Comparison of ENCODE assay signal across 1 cellular context in the genomic region with DNA sequence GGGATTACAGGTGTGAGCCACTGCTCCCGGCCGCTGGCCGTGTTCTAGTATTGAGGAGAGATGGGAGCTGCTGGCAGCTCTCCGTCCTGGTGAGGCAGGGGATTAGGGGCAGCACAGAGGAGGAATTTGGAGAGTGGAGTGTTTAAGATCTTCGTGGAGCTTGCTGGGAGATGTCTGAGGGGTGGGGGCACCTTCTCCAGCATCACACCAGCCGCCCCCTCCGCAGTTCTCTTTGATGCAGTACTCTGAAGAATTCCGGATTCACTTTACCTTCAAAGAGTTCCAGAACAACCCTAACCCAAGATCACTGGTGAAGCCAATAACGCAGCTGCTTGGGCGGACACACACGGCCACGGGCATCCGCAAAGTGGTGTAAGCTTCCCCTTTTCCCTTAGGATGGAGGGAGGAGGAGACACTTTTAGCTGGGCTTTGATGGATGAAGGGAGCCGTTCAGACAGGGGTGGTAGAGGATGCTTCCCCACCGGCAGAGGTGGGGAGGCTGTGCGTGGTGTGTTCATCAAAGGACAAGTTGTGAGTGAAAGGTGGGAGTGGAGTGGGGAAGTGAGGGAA.
TF ChIP-seq lines count a peak whose summit lies in the region.

No MANE protein-coding gene starts in this region.

TF ChIP-seq in H1, 55 proteins besides CTCF, POLR2A, EP300 and RAD21:
- no peak for TF ChIP-seq TEAD4 (IDR thresholded peaks at IDR 0.05; ENCODE audit: low read depth, low read length)
- TF ChIP-seq GTF2F1 (IDR thresholded peaks at IDR 0.05; ENCODE audit: borderline replicate concordance, low read depth, low read length), result no peak
- TF ChIP-seq ZNF274 (IDR thresholded peaks at IDR 0.05; ENCODE audit: borderline replicate concordance, extremely low read depth, low read length), result no peak
- TF ChIP-seq RXRA (IDR thresholded peaks at IDR 0.05; ENCODE audit: insufficient read depth, low read depth, low read length), result no peak
- no peak for TF ChIP-seq SAP30 (IDR thresholded peaks at IDR 0.05; ENCODE audit: insufficient read depth, insufficient replicate concordance, low read length)
- no peak for TF ChIP-seq CBX5 (IDR thresholded peaks at IDR 0.05; ENCODE audit: low read depth, low read length)
- no peak for TF ChIP-seq CHD1 (IDR thresholded peaks at IDR 0.05; ENCODE audit: low read depth, low read length)
- TF ChIP-seq HDAC6 (IDR thresholded peaks at IDR 0.05; ENCODE audit: low read depth, low read length), result no peak
- no peak for TF ChIP-seq TAF1 (IDR thresholded peaks at IDR 0.05; ENCODE audit: low read depth, low read length)
- no peak for TF ChIP-seq FOSL1 (IDR thresholded peaks at IDR 0.05; ENCODE audit: insufficient read depth, low read depth, low read length)
